ENCODE assay signal across 1 cellular context in genomic region chr3:45706133-45706808, GRCh38.
TF ChIP-seq lines count a peak whose summit lies in the region.

No MANE protein-coding gene starts in this region.

TF ChIP-seq in GM12878, 131 proteins besides CTCF, POLR2A, EP300 and RAD21 (continued from another document):
- no peak for TF ChIP-seq NR2C2 (IDR thresholded peaks at IDR 0.05; ENCODE audit: borderline replicate concordance, control insufficient read depth, insufficient read length, low read depth)
